Comparison of ENCODE assay signal across 1 cellular context in genomic region chr1:205210876-205211838, GRCh38.
TF ChIP-seq lines count a peak whose summit lies in the region.

Gene DSTYK, minus strand, starts transcription at chr1:205211702. Its CDS starts 167 bp downstream, at chr1:205211535.

TF ChIP-seq in K562, 482 proteins besides CTCF, POLR2A, EP300 and RAD21 (continued from another document and continues in another):
- TF ChIP-seq THRAP3 (IDR thresholded peaks at IDR 0.05; ENCODE audit: borderline replicate concordance) = peak; percentile 20; the same call in 1 of the 2 replicates
- peak; percentile 82 to 90 for TF ChIP-seq AFF1 (IDR thresholded peaks at IDR 0.05; ENCODE audit: low read depth in 1 of 2, partially characterized antibody in 2 of 2)
- TF ChIP-seq E2F5 (CRISPR knock-in tag; IDR thresholded peaks at IDR 0.05) = 0 out of 2 replicates have a peak, but pooled peaks have one; percentile 31
- TF ChIP-seq ETV5 (CRISPR knock-in tag; IDR thresholded peaks at IDR 0.05; ENCODE audit: low read depth) = peak; percentile 66; the same call in 1 of the 2 replicates
- no peak for TF ChIP-seq MCM5 (IDR thresholded peaks at IDR 0.05; ENCODE audit: low read depth)
- no peak for TF ChIP-seq ZNF324 (CRISPR knock-in tag; IDR thresholded peaks at IDR 0.05)
- peak; percentile 71 for TF ChIP-seq L3MBTL2 (IDR thresholded peaks at IDR 0.05)
- TF ChIP-seq TCF15 (CRISPR knock-in tag; IDR thresholded peaks at IDR 0.05) = peak; percentile 88
- no peak for TF ChIP-seq ZNF79 (CRISPR knock-in tag; IDR thresholded peaks at IDR 0.05; ENCODE audit: low read depth)
- peak; percentile 74 for TF ChIP-seq SAP30 (IDR thresholded peaks at IDR 0.05; ENCODE audit: borderline replicate concordance, insufficient read depth, low read depth, low read length, poor library complexity, severe bottlenecking)
- TF ChIP-seq NBN (IDR thresholded peaks at IDR 0.05; ENCODE audit: low read depth) = peak; percentile 99
- no peak for TF ChIP-seq ZFP1 (CRISPR knock-in tag; IDR thresholded peaks at IDR 0.05)
- peak; percentile 100 for TF ChIP-seq CBFB (CRISPR knock-in tag; IDR thresholded peaks at IDR 0.05)
- TF ChIP-seq CREB3L1 (IDR thresholded peaks at IDR 0.05; ENCODE audit: borderline replicate concordance, low read depth) = peak; percentile 95
- TF ChIP-seq NCOR1 (IDR thresholded peaks at IDR 0.05) = peak; percentile 74
- no peak for TF ChIP-seq ZNF695 (CRISPR knock-in tag; IDR thresholded peaks at IDR 0.05)
- peak; percentile 92 for TF ChIP-seq ZNF395 (CRISPR knock-in tag; IDR thresholded peaks at IDR 0.05)
- TF ChIP-seq ZNF184 (CRISPR knock-in tag; IDR thresholded peaks at IDR 0.05) = no peak
- peak; percentile 82; the same call in 1 of the 2 replicates for TF ChIP-seq ZNF592 (IDR thresholded peaks at IDR 0.05)
- TF ChIP-seq ZNF644 (tag; IDR thresholded peaks at IDR 0.05; ENCODE audit: low read depth) = peak; percentile 93
- peak; percentile 58; the same call in 1 of the 2 replicates for TF ChIP-seq C11orf30 (IDR thresholded peaks at IDR 0.05; ENCODE audit: low read depth)
- peak; percentile 52; the same call in 1 of the 2 replicates for TF ChIP-seq NKRF (IDR thresholded peaks at IDR 0.05; ENCODE audit: borderline replicate concordance)
- TF ChIP-seq GTF2F1 (IDR thresholded peaks at IDR 0.05; ENCODE audit: low read depth, low read length) = 0 out of 2 replicates have a peak, but pooled peaks have one; percentile 33
- peak; percentile 90 for TF ChIP-seq ZNF175 (CRISPR knock-in tag; IDR thresholded peaks at IDR 0.05; ENCODE audit: low read depth)
- TF ChIP-seq AFF4 (CRISPR knock-in tag; IDR thresholded peaks at IDR 0.05) = peak; percentile 96
- no peak; the same call in 1 of the 2 replicates for TF ChIP-seq RFX7 (CRISPR knock-in tag; IDR thresholded peaks at IDR 0.05)
- TF ChIP-seq BDP1 (IDR thresholded peaks at IDR 0.05; ENCODE audit: insufficient read depth, insufficient read length) = no peak
- TF ChIP-seq ZBTB49 (CRISPR knock-in tag; IDR thresholded peaks at IDR 0.05; ENCODE audit: borderline replicate concordance) = peak; percentile 75; the same call in 1 of the 2 replicates
- TF ChIP-seq CEBPG (CRISPR knock-in tag; IDR thresholded peaks at IDR 0.05) = no peak
- TF ChIP-seq CEBPG (tag; conservative IDR thresholded peaks at IDR 0.05 in 1 of 2, IDR thresholded peaks at IDR 0.05 in 1 of 2) = no peak
- TF ChIP-seq CHD1 (IDR thresholded peaks at IDR 0.05; ENCODE audit: low read length) = no peak
- peak; percentile 68; the same call in 1 of the 2 replicates for TF ChIP-seq EP400 (IDR thresholded peaks at IDR 0.05)
- TF ChIP-seq LCOR (CRISPR knock-in tag; IDR thresholded peaks at IDR 0.05) = peak; percentile 97
- TF ChIP-seq ATF7 (IDR thresholded peaks at IDR 0.05) = peak; percentile 93
- peak; percentile 86; the same call in 1 of the 2 replicates for TF ChIP-seq SREBF1 (IDR thresholded peaks at IDR 0.05; ENCODE audit: borderline replicate concordance, low read depth, low read length)
- no peak for TF ChIP-seq CBX2 (IDR thresholded peaks at IDR 0.05; ENCODE audit: insufficient read depth, low read length, poor library complexity, severe bottlenecking)
- TF ChIP-seq DACH1 (IDR thresholded peaks at IDR 0.05; ENCODE audit: partially characterized antibody) = peak; percentile 33
- TF ChIP-seq YBX1 (IDR thresholded peaks at IDR 0.05) = no peak
- no peak for TF ChIP-seq ZNF780A (CRISPR knock-in tag; IDR thresholded peaks at IDR 0.05)
- peak; percentile 87 for TF ChIP-seq DPF2 (IDR thresholded peaks at IDR 0.05)
- peak; percentile 10 to 95; a peak in 3 of 4 replicates for TF ChIP-seq RCOR1 (IDR thresholded peaks at IDR 0.05; ENCODE audit: borderline replicate concordance in 1 of 2, low read depth in 2 of 2, low read length in 2 of 2)
